Comparison of ENCODE assay signal across 14 cellular contexts in genomic region chr11:130666781-130667251, GRCh38.
DNase-seq lines count a peak whose midpoint lies in the region; ATAC-seq and TF ChIP-seq lines count a peak whose summit lies in the region.
"Had no signal": no experiment of that assay in that cellular context is flagged by ENCODE, and none has a peak within 500 bp of the region (broad histone marks: within the 10 kb centered on the region; RNA-seq: fewer than 3 reads in every experiment).

No MANE protein-coding gene starts in this region.

- no peaks in the 10 kb centered on the region for H3K4me1 Mint-ChIP-seq in activated CD4-positive, alpha-beta T cell treated with anti-CD3 and anti-CD28 coated beads, Interleukin-2, amount 10 ng/mL, durations not matched to agents 24 days and 14 days

- H3K9me3 ChIP-seq in osteoblast (ENCODE audit: low read depth, low read length) = no peaks in the 10 kb centered on the region
- H3K9me3 ChIP-seq: adrenal gland, thoracic aorta had no signal

- ATAC-seq in HG02798 (IDR thresholded peaks at IDR 0.05; ENCODE audit: poor library complexity, unreplicated experiment) = no peak

- no peaks in the 10 kb centered on the region for H3K36me3 ChIP-seq in osteoblast (ENCODE audit: insufficient read depth, low read length)
- H3K36me3 ChIP-seq: adrenal gland, thoracic aorta had no signal

- H2AFZ ChIP-seq in osteoblast (ENCODE audit: low read length) = no peak overlapping the region

- H3K27ac ChIP-seq in osteoblast (ENCODE audit: low read depth, low read length) = no peak overlapping the region
- H3K27ac ChIP-seq: adrenal gland, thoracic aorta had no signal

- peaks cover 19% of the 10 kb centered on the region for H3K4me1 ChIP-seq in osteoblast (ENCODE audit: insufficient read depth, low read length)
- H3K4me1 ChIP-seq: adrenal gland had no signal

- H3K9me3 Mint-ChIP-seq in activated CD4-positive, alpha-beta T cell treated with anti-CD3 and anti-CD28 coated beads, Interleukin-2, amount 10 ng/mL, durations not matched to agents 24 days and 14 days = no peaks in the 10 kb centered on the region
- H3K9me3 Mint-ChIP-seq: activated T-cell treated with anti-CD3 and anti-CD28 coated beads, Interleukin-2, amount 50 U/mL, for 24 hours had no signal

- no peaks in the 10 kb centered on the region for H3K27me3 Mint-ChIP-seq in activated CD4-positive, alpha-beta T cell treated with anti-CD3 and anti-CD28 coated beads, Interleukin-2, amount 10 ng/mL, durations not matched to agents 24 days and 14 days

- TF ChIP-seq CTCF in epithelial cell of proximal tubule (conservative IDR thresholded peaks at IDR 0.05; ENCODE audit: low read depth, low read length) = peak; percentile 27
- TF ChIP-seq CTCF in osteoblast (IDR thresholded peaks at IDR 0.05; ENCODE audit: extremely low read depth, low read depth, low read length) = peak; percentile 19

- H3K79me2 ChIP-seq in osteoblast (ENCODE audit: insufficient read depth, low read length) = no peaks in the 10 kb centered on the region

- no peaks in the 10 kb centered on the region for H3K36me3 Mint-ChIP-seq in activated CD4-positive, alpha-beta T cell treated with anti-CD3 and anti-CD28 coated beads, Interleukin-2, amount 10 ng/mL, durations not matched to agents 24 days and 14 days (ENCODE audit: low read depth)

- intact Hi-C loops in activated CD4-positive, alpha-beta T cell treated with anti-CD3 and anti-CD28 coated beads, Interleukin-2, amount 10 ng/mL, durations not matched to agents 24 days and 14 days (cut with micrococcal nuclease) = no loop called here

- H3K4me3 Mint-ChIP-seq in activated CD4-positive, alpha-beta T cell treated with anti-CD3 and anti-CD28 coated beads, Interleukin-2, amount 10 ng/mL, durations not matched to agents 24 days and 14 days = no peak overlapping the region
- H3K4me3 Mint-ChIP-seq: activated T-cell treated with anti-CD3 and anti-CD28 coated beads, Interleukin-2, amount 50 U/mL, for 24 hours had no signal

- H3K27me3 ChIP-seq in osteoblast (ENCODE audit: insufficient read depth, low read length) = no peaks in the 10 kb centered on the region
- H3K27me3 ChIP-seq: adrenal gland had no signal

- H3K4me3 ChIP-seq in epithelial cell of proximal tubule (ENCODE audit: low read depth, low read length) (no peak overlapping the region), osteoblast (ENCODE audit: insufficient read depth, low read length) (no peak overlapping the region)
- H3K4me3 ChIP-seq: adrenal gland, thoracic aorta had no signal

- H3K4me2 ChIP-seq in osteoblast (ENCODE audit: insufficient read depth, low read length) = no peak overlapping the region

- H3K27ac Mint-ChIP-seq in activated CD4-positive, alpha-beta T cell treated with anti-CD3 and anti-CD28 coated beads, Interleukin-2, amount 10 ng/mL, durations not matched to agents 24 days and 14 days = no peak overlapping the region
- H3K27ac Mint-ChIP-seq: activated T-cell treated with anti-CD3 and anti-CD28 coated beads, Interleukin-2, amount 50 U/mL, for 24 hours had no signal

- peak; percentile 65 for DNase-seq in Daoy (ENCODE audit: low read depth)
- DNase-seq in M059J (ENCODE audit: low read depth) = peak; percentile 85
- no peak for DNase-seq in epithelial cell of proximal tubule (ENCODE audit: low read depth)
- DNase-seq in osteoblast (ENCODE audit: insufficient read length, low spot score, missing footprints) = peak; percentile 34
- no peak for DNase-seq in NCI-H1417 (lab: John Stamatoyannopoulos, UW)
- DNase-seq in activated naive CD4-positive, alpha-beta T cell treated with anti-CD3 and anti-CD28 coated beads, Interleukin-2, amount 50 U/mL, for 16 hours = no peak
- DNase-seq in activated CD4-positive, alpha-beta T cell treated with anti-CD3 and anti-CD28 coated beads, Interleukin-2, amount 10 ng/mL, durations not matched to agents 24 days and 14 days = no peak
- DNase-seq: activated CD4-positive, CD25-positive, alpha-beta regulatory T cell treated with anti-CD3 and anti-CD28 coated beads, Interleukin-2, amount 50 U/mL, for 72 hours; activated T-cell treated with anti-CD3 and anti-CD28 coated beads, Interleukin-2, amount 50 U/mL, for 24 hours; adrenal gland; MM.1S; NCI-H2171 treated with DMSO at 0.1 percent for 48 hours had no signal

- H4K20me1 ChIP-seq in osteoblast (ENCODE audit: insufficient read depth, low read length) = no peaks in the 10 kb centered on the region

Comparison
In these comparisons a context has a peak if more than half of its experiments do, and no peak if none do; other contexts are left out.
1. DNase-seq: peak in Daoy (single experiment), M059J (single experiment) and osteoblast (single experiment); none in epithelial cell of proximal tubule (single experiment), NCI-H1417 (0 of 3), activated naive CD4-positive, alpha-beta T cell treated with anti-CD3 and anti-CD28 coated beads, Interleukin-2, amount 50 U/mL, for 16 hours (single experiment) and activated CD4-positive, alpha-beta T cell treated with anti-CD3 and anti-CD28 coated beads, Interleukin-2, amount 10 ng/mL, durations not matched to agents 24 days and 14 days (single experiment).